1 cellular context compared by ENCODE assay signal in genomic region chr6:157649311-157650260, GRCh38.
TF ChIP-seq lines count a peak whose summit lies in the region.

No MANE protein-coding gene starts in this region.

TF ChIP-seq in IMR-90, 13 proteins besides CTCF, POLR2A, EP300 and RAD21 (continued from another document):
- TF ChIP-seq ELK1 (IDR thresholded peaks at IDR 0.05; ENCODE audit: borderline replicate concordance, low read depth, low read length) (no peak), RCOR1 (IDR thresholded peaks at IDR 0.05; ENCODE audit: insufficient replicate concordance, low read length) (no peak), BHLHE40 (IDR thresholded peaks at IDR 0.05; ENCODE audit: low read depth, low read length) (no peak), MAFK (IDR thresholded peaks at IDR 0.05; ENCODE audit: low read depth, low read length) (no peak), MXI1 (IDR thresholded peaks at IDR 0.05; ENCODE audit: borderline replicate concordance, low read depth, low read length) (no peak), FOS (IDR thresholded peaks at IDR 0.05; ENCODE audit: low read depth, low read length) (no peak)
